ENCODE assay signal across 16 cellular contexts in genomic region chr7:82036146-82036886, GRCh38.
DNase-seq lines count a peak whose midpoint lies in the region; TF ChIP-seq lines count a peak whose summit lies in the region.
"Had no signal": no experiment of that assay in that cellular context is flagged by ENCODE, and none has a peak within 500 bp of the region (broad histone marks: within the 10 kb centered on the region; RNA-seq: fewer than 3 reads in every experiment).

No MANE protein-coding gene starts in this region.

- no peak for TF ChIP-seq CTCF in SK-N-SH (IDR thresholded peaks at IDR 0.05)
- no peak for TF ChIP-seq CTCF in fibroblast of mammary gland (conservative IDR thresholded peaks at IDR 0.05; ENCODE audit: control insufficient read depth, insufficient read depth, low read depth, low read length)

- CTCF ChIA-PET in SK-N-SH (lab: Yijun Ruan, JAX): interaction anchor here (0.7 to 1.3 kb wide), 5 partner anchors 7 to 601 kb away, joined by 3 to 4 read pairs (median 3); no protein-coding TSS in a partner anchor

- no peaks in the 10 kb centered on the region for H3K79me2 ChIP-seq in SK-N-SH (ENCODE audit: insufficient read depth)

- no peaks in the 10 kb centered on the region for H4K20me1 ChIP-seq in SK-N-SH (ENCODE audit: insufficient read depth)

- H3K4me1 ChIP-seq in SK-N-SH (ENCODE audit: control insufficient read depth in 1 of 2, insufficient read depth in 2 of 2, low read depth in 1 of 2, low read length in 1 of 2) (peaks cover 9 to 36% of the 10 kb centered on the region in 2 experiments), skeletal muscle satellite cell (ENCODE audit: control insufficient read depth, insufficient read depth, low read length) (peaks cover 48% of the 10 kb centered on the region)

- H3F3A ChIP-seq in SK-N-SH (replicated peaks; ENCODE audit: insufficient read depth): peaks cover 35% of the 10 kb centered on the region

- no peak overlapping the region for H3K4me3 ChIP-seq in SK-N-SH (ENCODE audit: low read depth in 2 of 2, low read length in 1 of 2)
- H3K4me3 ChIP-seq in fibroblast of mammary gland (ENCODE audit: control insufficient read depth, low read depth, low read length): no peak overlapping the region
- H3K4me3 ChIP-seq in skeletal muscle satellite cell (ENCODE audit: low read length): no peak overlapping the region
- H3K4me3 ChIP-seq: HAP-1, heart right ventricle had no signal

- H3K27me3 ChIP-seq in SK-N-SH (ENCODE audit: insufficient read depth) (no peaks in the 10 kb centered on the region), skeletal muscle satellite cell (ENCODE audit: control insufficient read depth, insufficient read depth, low read length) (no peaks in the 10 kb centered on the region)
- H3K27me3 ChIP-seq: heart right ventricle had no signal

- H3K9me3 ChIP-seq in SK-N-SH: no peaks in the 10 kb centered on the region
- no peaks in the 10 kb centered on the region for H3K9me3 ChIP-seq in skeletal muscle satellite cell (replicated peaks; ENCODE audit: low read length)
- H3K9me3 ChIP-seq: HAP-1, heart right ventricle had no signal

- peak in 1 of 2 experiments; percentile 83; a peak in 2 of 4 replicates for TF ChIP-seq EP300 in SK-N-SH (IDR thresholded peaks at IDR 0.05; ENCODE audit: borderline replicate concordance in 1 of 2, low read depth in 1 of 2, low read length in 1 of 2)

- peak overlapping the region; percentile 9 to 70 for H3K27ac ChIP-seq in SK-N-SH (ENCODE audit: low read depth in 2 of 2, low read length in 1 of 2)
- H3K27ac ChIP-seq: heart right ventricle had no signal

- H3K9me2 ChIP-seq in SK-N-SH: no peaks in the 10 kb centered on the region

- H3K9ac ChIP-seq in SK-N-SH (peak overlapping the region; percentile 0; the same call in 1 of the 2 replicates), skeletal muscle satellite cell (ENCODE audit: low read depth, low read length) (peak overlapping the region; percentile 46)

- H3K4me2 ChIP-seq in SK-N-SH (peak overlapping the region; percentile 30), skeletal muscle satellite cell (ENCODE audit: low read length) (peak overlapping the region; percentile 68)

- DNase-seq in GM04503 (ENCODE audit: low read depth) (peak; percentile 71), SK-N-SH (no peak), fibroblast of mammary gland (ENCODE audit: low read depth) (peak; percentile 89), SK-N-DZ (ENCODE audit: low spot score) (no peak), NCI-H748 treated with DMSO at 0.1 percent for 48 hours (lab: John Stamatoyannopoulos, UW) (no peak), inferior parietal cortex (ENCODE audit: extremely low spot score) (no peak)
- DNase-seq: activated CD4-positive, alpha-beta T cell treated with anti-CD3 and anti-CD28 coated beads for 1 hour; CD8-positive, alpha-beta memory T cell; effector CD4-positive, alpha-beta T cell; heart right ventricle; left colon; natural killer cell; stimulated activated naive CD8-positive, alpha-beta T cell treated with anti-CD3 and anti-CD28 coated beads, Interleukin-15, Interleukin-2, amounts not matched to agents 100 U/mL and 50 U/mL, for 24 hours; T-cell had no signal

- H3K36me3 ChIP-seq in SK-N-SH (replicated peaks in 1 of 2; ENCODE audit: control insufficient read depth in 1 of 2, insufficient read depth in 2 of 2, low read length in 1 of 2): peaks cover 6 to 10% of the 10 kb centered on the region in 2 experiments
- H3K36me3 ChIP-seq in skeletal muscle satellite cell (ENCODE audit: insufficient read depth, low read length): no peaks in the 10 kb centered on the region
- H3K36me3 ChIP-seq: HAP-1 had no signal

- POLR2A ChIA-PET in SK-N-SH (lab: Yijun Ruan, JAX): no interaction called here

- no peak for TF ChIP-seq RAD21 in SK-N-SH (IDR thresholded peaks at IDR 0.05; ENCODE audit: low read length)

- peak overlapping the region; percentile 1 for H2AFZ ChIP-seq in SK-N-SH (ENCODE audit: low read depth)

- WGBS in SK-N-SH (ENCODE audit: low lambda C conversion rate): 67% methylated on average over 3 of the region's 3 CpGs

TF ChIP-seq in SK-N-SH, 30 proteins besides CTCF, POLR2A, EP300 and RAD21:
- peak; percentile 83 for TF ChIP-seq PBX3 (IDR thresholded peaks at IDR 0.05)
- TF ChIP-seq FOXJ3 (CRISPR knock-in tag; IDR thresholded peaks at IDR 0.05): no peak
- no peak for TF ChIP-seq ZBTB33 (IDR thresholded peaks at IDR 0.05; ENCODE audit: borderline replicate concordance, low read depth)
- TF ChIP-seq RCOR1 (IDR thresholded peaks at IDR 0.05; ENCODE audit: low read length): peak; percentile 13; the same call in 1 of the 2 replicates
- TF ChIP-seq RXRA (IDR thresholded peaks at IDR 0.05; ENCODE audit: borderline replicate concordance, low read depth): peak; percentile 52
- peak; percentile 23; the same call in 1 of the 2 replicates for TF ChIP-seq ELF1 (IDR thresholded peaks at IDR 0.05)
- TF ChIP-seq FOSL2 (IDR thresholded peaks at IDR 0.05; ENCODE audit: borderline replicate concordance, low read depth): peak; percentile 87
- TF ChIP-seq TEAD4 (IDR thresholded peaks at IDR 0.05; ENCODE audit: borderline replicate concordance, insufficient read depth): peak; percentile 61; the same call in 1 of the 2 replicates
- peak; percentile 87 for TF ChIP-seq JUND (IDR thresholded peaks at IDR 0.05)
- peak; percentile 95 for TF ChIP-seq TCF12 (IDR thresholded peaks at IDR 0.05)
- TF ChIP-seq POLR2AphosphoS5 (IDR thresholded peaks at IDR 0.05; ENCODE audit: low read depth, low read length): no peak
- no peak for TF ChIP-seq TAF1 (IDR thresholded peaks at IDR 0.05; ENCODE audit: borderline replicate concordance, low read depth, low read length)
- TF ChIP-seq NFIC (IDR thresholded peaks at IDR 0.05; ENCODE audit: borderline replicate concordance): peak; percentile 71
- peak; percentile 50; the same call in 1 of the 2 replicates for TF ChIP-seq MAX (IDR thresholded peaks at IDR 0.05; ENCODE audit: low read depth)
- TF ChIP-seq RFX5 (IDR thresholded peaks at IDR 0.05; ENCODE audit: low read length): no peak

Comparison
In these comparisons a context has a peak if more than half of its experiments do, and no peak if none do; other contexts are left out.
1. DNase-seq: peak in GM04503 (single experiment) and fibroblast of mammary gland (single experiment); none in SK-N-SH (single experiment), SK-N-DZ (single experiment), NCI-H748 treated with DMSO at 0.1 percent for 48 hours (single experiment) and inferior parietal cortex (single experiment).